8 cellular contexts compared by ENCODE assay signal in the genomic region with DNA sequence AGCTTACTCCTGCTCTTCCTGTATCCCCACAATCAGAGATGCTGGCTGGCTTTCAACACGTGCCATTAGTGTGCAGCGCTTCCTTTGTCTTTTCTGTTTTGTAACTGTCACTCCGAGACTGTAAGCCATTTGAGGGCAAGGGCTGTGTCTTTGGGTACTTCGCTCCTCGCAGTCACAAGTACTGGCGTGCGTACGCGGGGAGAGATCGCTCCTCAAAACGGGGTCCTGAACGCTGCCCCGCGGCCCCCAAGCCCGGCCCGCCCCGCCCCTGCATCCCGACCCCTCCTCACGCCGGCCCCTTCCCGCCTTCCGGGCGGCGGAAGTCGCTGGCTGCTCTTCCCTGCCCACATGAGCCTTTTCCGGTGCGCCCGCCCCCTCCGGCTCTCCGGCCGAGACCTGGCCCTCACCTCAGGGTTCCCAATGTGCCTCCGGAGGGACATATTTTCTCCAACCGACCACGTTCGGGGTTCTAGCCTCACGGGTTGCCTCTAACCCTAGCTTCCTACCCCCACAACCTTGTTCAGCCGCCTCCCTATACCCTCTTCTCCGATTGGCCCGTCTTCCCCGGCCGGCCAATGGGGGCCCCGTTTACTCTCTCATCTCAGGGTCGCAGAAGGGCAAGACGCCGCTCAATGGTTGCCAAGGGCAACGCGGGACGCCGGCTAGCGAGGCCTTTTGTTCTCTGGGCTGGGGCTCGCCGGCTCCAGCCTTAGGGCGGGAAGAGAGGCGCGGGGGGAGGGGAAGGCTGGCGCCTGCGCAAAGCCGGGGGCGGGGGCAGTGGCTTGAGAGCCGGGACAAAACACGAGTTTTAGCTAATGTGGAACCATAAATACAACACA. TPM values are rescaled to one million over a fixed set of nuclear protein-coding genes. Genes with fewer than 3 reads are reported as not detected.
DNase-seq lines count a peak whose midpoint lies in the region; ATAC-seq lines count a peak whose summit lies in the region.

A gene with protein sequence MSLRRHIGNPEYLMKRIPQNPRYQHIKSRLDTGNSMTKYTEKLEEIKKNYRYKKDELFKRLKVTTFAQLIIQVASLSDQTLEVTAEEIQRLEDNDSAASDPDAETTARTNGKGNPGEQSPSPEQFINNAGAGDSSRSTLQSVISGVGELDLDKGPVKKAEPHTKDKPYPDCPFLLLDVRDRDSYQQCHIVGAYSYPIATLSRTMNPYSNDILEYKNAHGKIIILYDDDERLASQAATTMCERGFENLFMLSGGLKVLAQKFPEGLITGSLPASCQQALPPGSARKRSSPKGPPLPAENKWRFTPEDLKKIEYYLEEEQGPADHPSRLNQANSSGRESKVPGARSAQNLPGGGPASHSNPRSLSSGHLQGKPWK (minus strand): TSS at position 490 of the 839 bp plus-strand sequence. CDS start 50 bp downstream, at position 440.

- H3K14ac ChIP-seq in mesenchymal stem cell (ENCODE audit: low read length in 2 of 2), result peak within 1 kb of the TSS; percentile 9 to 26

- peak within 1 kb of the TSS; percentile 70 to 73 for H2BK12ac ChIP-seq in mesenchymal stem cell (ENCODE audit: low read length in 2 of 2)

- H2AFZ ChIP-seq in mesenchymal stem cell (ENCODE audit: low read depth, low read length), result peak within 1 kb of the TSS; percentile 66

- peak; percentile 98 for ATAC-seq in GM21390 (IDR thresholded peaks at IDR 0.05; ENCODE audit: unreplicated experiment)

- H3K27me3 ChIP-seq in NT2/D1 (ENCODE audit: insufficient read depth, insufficient read length) (no peaks in the 10 kb centered on the region), endocrine pancreas (ENCODE audit: control insufficient read depth, insufficient read depth, low read length) (no peaks in the 10 kb centered on the region), mesenchymal stem cell (ENCODE audit: control insufficient read depth in 1 of 2, insufficient read depth in 1 of 2, low read length in 2 of 2) (no peaks in the 10 kb centered on the region)

- peak within 1 kb of the TSS; percentile 89 for H2AK5ac ChIP-seq in mesenchymal stem cell (ENCODE audit: low read length, severe bottlenecking)

- H3K23ac ChIP-seq in mesenchymal stem cell (ENCODE audit: low read length in 2 of 2), result peak within 1 kb of the TSS in 1 of 2 experiments; percentile 85

- H3K27ac ChIP-seq in mesenchymal stem cell (ENCODE audit: low read length, poor library complexity, severe bottlenecking), result peak within 1 kb of the TSS; percentile 89

- 7% methylated on average over 52 of the region's 61 CpGs for WGBS in mesenchymal stem cell

- H3K4me2 ChIP-seq in mesenchymal stem cell (ENCODE audit: low read length, poor library complexity, severe bottlenecking), result peak within 1 kb of the TSS; percentile 33

- H3K9ac ChIP-seq in NT2/D1 (ENCODE audit: insufficient read length, low read depth), result peak within 1 kb of the TSS; percentile 70
- peak within 1 kb of the TSS; percentile 82 for H3K9ac ChIP-seq in endocrine pancreas (ENCODE audit: control insufficient read depth, insufficient read depth, low read length)
- peak within 1 kb of the TSS; percentile 91 for H3K9ac ChIP-seq in mesenchymal stem cell (ENCODE audit: low read length)

- H3K4me1 ChIP-seq in NT2/D1 (ENCODE audit: insufficient read depth, insufficient read length) (no peaks in the 10 kb centered on the region), endocrine pancreas (ENCODE audit: control insufficient read depth, insufficient read depth, low read length) (no peaks in the 10 kb centered on the region), mesenchymal stem cell (ENCODE audit: control insufficient read depth, insufficient read depth, low read depth, low read length) (peaks cover 4% of the 10 kb centered on the region)

- peak within 1 kb of the TSS; percentile 36 for H4K91ac ChIP-seq in mesenchymal stem cell (ENCODE audit: low read length)

- H2BK15ac ChIP-seq in mesenchymal stem cell (ENCODE audit: low read depth, poor library complexity, severe bottlenecking), result no peak within 1 kb of the TSS

- H3K9me3 ChIP-seq in NT2/D1 (ENCODE audit: insufficient read depth, low read length) (no peaks in the 10 kb centered on the region; the same call in 1 of the 2 replicates), endocrine pancreas (ENCODE audit: control insufficient read depth, low read length) (no peaks in the 10 kb centered on the region), mesenchymal stem cell (ENCODE audit: control insufficient read depth, low read length) (no peaks in the 10 kb centered on the region)

- H2BK120ac ChIP-seq in mesenchymal stem cell (ENCODE audit: low read depth, low read length), result peak within 1 kb of the TSS; percentile 98

- DNase-seq in COR-L47 (lab: John Stamatoyannopoulos, UW) (peak; percentile 99), HUDEP-2 (lab: John Stamatoyannopoulos, UW; ENCODE audit: unreplicated experiment in 76 of 76) (peak; percentile 68 to 98 (median 94)), NT2/D1 (ENCODE audit: low read depth, low spot score) (peak; percentile 99), mesenchymal stem cell (peak; percentile 98)
- peak; percentile 74 for DNase-seq in activated CD8-positive, alpha-beta memory T cell treated with anti-CD3 and anti-CD28 coated beads, Interleukin-2, amount 50 U/mL, for 1 hour (ENCODE audit: extremely low read depth)
- peak; percentile 85 for DNase-seq in stimulated activated CD8-positive, alpha-beta memory T cell treated with anti-CD3 and anti-CD28 coated beads, Interleukin-12 subunit alpha, Interleukin-12 subunit beta, amount 100 ng/mL, for 24 hours (ENCODE audit: extremely low read depth)

- H3K4ac ChIP-seq in mesenchymal stem cell (ENCODE audit: low read depth in 1 of 2, low read length in 2 of 2), result peak within 1 kb of the TSS; percentile 92 to 98

- peak within 1 kb of the TSS; percentile 82 to 93 for H3K18ac ChIP-seq in mesenchymal stem cell (ENCODE audit: low read depth in 1 of 2, low read length in 2 of 2)

- peaks cover 4% of the 10 kb centered on the region for H3K36me3 ChIP-seq in NT2/D1 (ENCODE audit: insufficient read depth, insufficient read length, low read length)
- H3K36me3 ChIP-seq in endocrine pancreas (ENCODE audit: control insufficient read depth, insufficient read depth, low read length), result no peaks in the 10 kb centered on the region
- H3K36me3 ChIP-seq in mesenchymal stem cell (ENCODE audit: control insufficient read depth in 1 of 2, insufficient read depth in 2 of 2, low read depth in 1 of 2, low read length in 2 of 2), result no peaks in the 10 kb centered on the region

- peaks cover 13% of the 10 kb centered on the region for H3K79me1 ChIP-seq in mesenchymal stem cell (replicated peaks; ENCODE audit: low read length, poor library complexity, severe bottlenecking)

- H4K8ac ChIP-seq in mesenchymal stem cell (ENCODE audit: low read length), result peak within 1 kb of the TSS; percentile 95

- peak within 1 kb of the TSS; percentile 96 for H2BK5ac ChIP-seq in mesenchymal stem cell (ENCODE audit: low read depth, low read length, poor library complexity, severe bottlenecking)

- H3K4me3 ChIP-seq in NT2/D1 (ENCODE audit: insufficient read length, low read depth), result peak within 1 kb of the TSS; percentile 74
- peak within 1 kb of the TSS; percentile 83 for H3K4me3 ChIP-seq in endocrine pancreas (ENCODE audit: control insufficient read depth, insufficient read depth, low read length)
- H3K4me3 ChIP-seq in mesenchymal stem cell (ENCODE audit: insufficient read depth in 1 of 2, low read depth in 1 of 2, low read length in 2 of 2), result peak within 1 kb of the TSS; percentile 75 to 89

RNA-seq across cellular contexts. Expression of the gene that starts here (rescaled TPM):
- polyA plus RNA-seq in mesenchymal stem cell (2013, experiment 1 of 2), result 15.1 TPM
- polyA plus RNA-seq in mesenchymal stem cell (2013, experiment 2 of 2), result 17.7 TPM

Comparison
In these comparisons a context has a peak if more than half of its experiments do, and no peak if none do; other contexts are left out.
1. Peak in every context shown above with its lines: DNase-seq, ATAC-seq, H3K4me3 ChIP-seq and H3K27ac ChIP-seq.